9 cellular contexts compared by ENCODE assay signal in genomic region chr2:68292108-68292710, GRCh38.
DNase-seq lines count a peak whose midpoint lies in the region; ATAC-seq and TF ChIP-seq lines count a peak whose summit lies in the region.
"Had no signal": no experiment of that assay in that cellular context is flagged by ENCODE, and none has a peak within 500 bp of the region (broad histone marks: within the 10 kb centered on the region; RNA-seq: fewer than 3 reads in every experiment).

No MANE protein-coding gene starts in this region.

- no peak overlapping the region for H3K4me3 ChIP-seq in NB4 (ENCODE audit: low read depth, low read length)
- no peak overlapping the region for H3K4me3 ChIP-seq in adipocyte (ENCODE audit: low read length)
- H3K4me3 ChIP-seq: BLaER1 treated with 17β-estradiol and CSF1 and Interleukin-3, amounts not matched to agents 10 nM and 100 nM had no signal

- peak; percentile 60 for ATAC-seq in GM19395 (IDR thresholded peaks at IDR 0.05; ENCODE audit: unreplicated experiment)
- ATAC-seq in HG03025 (IDR thresholded peaks at IDR 0.05; ENCODE audit: low FRiP score, unreplicated experiment): no peak

- H3K9me3 ChIP-seq in adipocyte (ENCODE audit: control insufficient read depth, low read length): no peaks in the 10 kb centered on the region
- H3K9me3 ChIP-seq: BLaER1 treated with 17β-estradiol and CSF1 and Interleukin-3, amounts not matched to agents 10 nM and 100 nM had no signal

- peak; percentile 79 for TF ChIP-seq CTCF in NB4 (IDR thresholded peaks at IDR 0.05; ENCODE audit: low read depth, low read length)

- H3K4me1 ChIP-seq in adipocyte (ENCODE audit: control insufficient read depth, insufficient read depth, low read length): peaks cover 16% of the 10 kb centered on the region

- DNase-seq in NCI-H1436 (lab: John Stamatoyannopoulos, UW) (peak; percentile 44), NCI-H1436 treated with DMSO at 0.1 percent for 48 hours (lab: John Stamatoyannopoulos, UW) (no peak), NB4 (ENCODE audit: low read depth) (peak; percentile 44), adipocyte (ENCODE audit: low read depth) (peak; percentile 47), kidney tubule cell (ENCODE audit: low spot score) (peak; percentile 31)
- no peak for DNase-seq in activated effector memory CD4-positive, alpha-beta T cell treated with Interleukin-2 at 50 U/mL for 16 hours

- H3K36me3 ChIP-seq in adipocyte (ENCODE audit: control insufficient read depth, insufficient read depth, low read length, severe bottlenecking): no peaks in the 10 kb centered on the region
- H3K36me3 ChIP-seq: BLaER1 treated with 17β-estradiol and CSF1 and Interleukin-3, amounts not matched to agents 10 nM and 100 nM had no signal

- TF ChIP-seq POLR2A in NB4 (IDR thresholded peaks at IDR 0.05; ENCODE audit: extremely low read depth, insufficient read length): no peak

- no peaks in the 10 kb centered on the region for H3K27me3 ChIP-seq in adipocyte (replicated peaks; ENCODE audit: control insufficient read depth, insufficient read depth, low read length)
- H3K27me3 ChIP-seq: BLaER1 treated with 17β-estradiol and CSF1 and Interleukin-3, amounts not matched to agents 10 nM and 100 nM had no signal

- no peak overlapping the region for H3K9ac ChIP-seq in adipocyte (ENCODE audit: low read length)

Comparison
In these comparisons a context has a peak if more than half of its experiments do, and no peak if none do; other contexts are left out.
1. DNase-seq: peak in NCI-H1436 (single experiment), NB4 (single experiment), adipocyte (single experiment) and kidney tubule cell (single experiment); none in NCI-H1436 treated with DMSO at 0.1 percent for 48 hours (single experiment) and activated effector memory CD4-positive, alpha-beta T cell treated with Interleukin-2 at 50 U/mL for 16 hours (single experiment).